ENCODE assay signal across 8 cellular contexts in the genomic region with DNA sequence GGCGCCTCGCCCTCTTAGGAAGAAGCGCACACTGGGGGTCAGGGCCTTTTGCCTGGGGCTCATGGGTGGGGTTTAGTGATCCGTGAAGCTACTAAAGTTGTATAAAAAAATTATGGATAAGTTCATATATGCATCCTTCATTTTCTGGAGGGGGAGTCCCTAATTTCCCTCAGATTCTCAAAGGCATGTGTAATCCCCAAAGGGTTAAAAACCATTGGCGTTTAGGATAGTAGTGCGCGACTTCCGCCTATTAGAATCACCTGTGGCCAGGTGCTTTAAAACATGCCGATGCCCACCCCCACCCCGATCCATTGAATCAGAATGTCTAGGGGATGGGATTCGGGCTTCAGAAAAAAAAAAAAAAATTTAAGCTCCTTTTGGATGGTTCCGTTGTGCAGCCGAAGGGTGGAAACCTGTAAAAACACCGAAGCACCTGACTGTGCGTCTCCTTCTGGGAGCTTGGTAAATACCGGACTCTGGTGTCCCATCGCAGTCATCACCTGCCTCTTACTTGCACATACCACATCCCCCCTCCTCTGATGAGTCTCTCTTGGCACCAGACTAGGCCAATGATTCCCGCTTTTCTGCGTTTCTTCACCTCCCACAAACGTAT. TPM values are rescaled to one million over a fixed set of nuclear protein-coding genes. Genes with fewer than 3 reads are reported as not detected.
DNase-seq lines count a peak whose midpoint lies in the region; ATAC-seq and TF ChIP-seq lines count a peak whose summit lies in the region.

No MANE protein-coding gene starts in this region.

- H3K27me3 Mint-ChIP-seq in activated naive CD4-positive, alpha-beta T cell treated with anti-CD3 and anti-CD28 coated beads, Interleukin-2, amount 10 ng/mL, durations not matched to agents 7 days and 5 days, result no peaks in the 10 kb centered on the region
- H3K27me3 Mint-ChIP-seq in activated T-helper 17 cell treated with anti-CD3 and anti-CD28 coated beads, Interleukin-2, amount 50 U/mL, for 72 hours, result no peaks in the 10 kb centered on the region

- H3K27me3 ChIP-seq in iPS-15b (ENCODE audit: control insufficient read depth, insufficient read depth, low read length), result peaks cover 22% of the 10 kb centered on the region
- no peaks in the 10 kb centered on the region for H3K27me3 ChIP-seq in smooth muscle cell (ENCODE audit: low read depth)

- TF ChIP-seq CTCF in smooth muscle cell (IDR thresholded peaks at IDR 0.05; ENCODE audit: borderline replicate concordance, insufficient read depth, poor library complexity, severe bottlenecking), result no peak

- H3K36me3 ChIP-seq in iPS-15b (ENCODE audit: control insufficient read depth, insufficient read depth, low read length) (no peaks in the 10 kb centered on the region), smooth muscle cell (ENCODE audit: low read depth) (no peaks in the 10 kb centered on the region)

- WGBS in smooth muscle cell (ENCODE audit: low lambda C conversion rate), result 14% methylated on average over 20 of the region's 20 CpGs

- H3F3A ChIP-seq in smooth muscle cell (ENCODE audit: low read depth), result peaks cover 12% of the 10 kb centered on the region

- peak overlapping the region; percentile 91 for H3K4me2 ChIP-seq in smooth muscle cell

- H3K27ac Mint-ChIP-seq in activated naive CD4-positive, alpha-beta T cell treated with anti-CD3 and anti-CD28 coated beads, Interleukin-2, amount 10 ng/mL, durations not matched to agents 7 days and 5 days, result no peak overlapping the region
- peak overlapping the region; percentile 30 for H3K27ac Mint-ChIP-seq in activated T-helper 17 cell treated with anti-CD3 and anti-CD28 coated beads, Interleukin-2, amount 50 U/mL, for 72 hours

- H3K4me3 Mint-ChIP-seq in activated naive CD4-positive, alpha-beta T cell treated with anti-CD3 and anti-CD28 coated beads, Interleukin-2, amount 10 ng/mL, durations not matched to agents 7 days and 5 days, result peak overlapping the region; percentile 76
- peak overlapping the region; percentile 83 for H3K4me3 Mint-ChIP-seq in activated T-helper 17 cell treated with anti-CD3 and anti-CD28 coated beads, Interleukin-2, amount 50 U/mL, for 72 hours

- no peak overlapping the region for H3K27ac ChIP-seq in smooth muscle cell (ENCODE audit: low read depth)

- H3K9me3 ChIP-seq in iPS-15b (ENCODE audit: control insufficient read depth, insufficient read depth, low read length), result no peaks in the 10 kb centered on the region
- no peaks in the 10 kb centered on the region for H3K9me3 ChIP-seq in smooth muscle cell (replicated peaks; ENCODE audit: low read depth)

- no peak for ATAC-seq in activated T-helper 17 cell treated with anti-CD3 and anti-CD28 coated beads, Interleukin-2, amount 50 U/mL, for 72 hours (replicated peaks)
- no peak for ATAC-seq in HG02981 (IDR thresholded peaks at IDR 0.05; ENCODE audit: unreplicated experiment)

- no peaks in the 10 kb centered on the region for H3K79me2 ChIP-seq in smooth muscle cell (ENCODE audit: low read depth)

- H3K9ac ChIP-seq in iPS-15b (ENCODE audit: low read depth, low read length), result peak overlapping the region; percentile 50
- peak overlapping the region; percentile 82 for H3K9ac ChIP-seq in smooth muscle cell (ENCODE audit: low read depth)

- no peaks in the 10 kb centered on the region for H3K9me3 Mint-ChIP-seq in activated naive CD4-positive, alpha-beta T cell treated with anti-CD3 and anti-CD28 coated beads, Interleukin-2, amount 10 ng/mL, durations not matched to agents 7 days and 5 days
- no peaks in the 10 kb centered on the region for H3K9me3 Mint-ChIP-seq in activated T-helper 17 cell treated with anti-CD3 and anti-CD28 coated beads, Interleukin-2, amount 50 U/mL, for 72 hours

- peaks cover 13% of the 10 kb centered on the region for H3K4me1 ChIP-seq in iPS-15b (ENCODE audit: control insufficient read depth, insufficient read depth, low read length)
- H3K4me1 ChIP-seq in smooth muscle cell (ENCODE audit: low read depth), result peaks cover 9% of the 10 kb centered on the region

- peak overlapping the region; percentile 71 for H2AFZ ChIP-seq in smooth muscle cell (ENCODE audit: low read depth)

- H3K36me3 Mint-ChIP-seq in activated naive CD4-positive, alpha-beta T cell treated with anti-CD3 and anti-CD28 coated beads, Interleukin-2, amount 10 ng/mL, durations not matched to agents 7 days and 5 days, result peaks cover 7% of the 10 kb centered on the region
- peaks cover under 1% of the 10 kb centered on the region for H3K36me3 Mint-ChIP-seq in activated T-helper 17 cell treated with anti-CD3 and anti-CD28 coated beads, Interleukin-2, amount 50 U/mL, for 72 hours (ENCODE audit: low read depth)

- CTCF ChIA-PET in activated naive CD4-positive, alpha-beta T cell treated with anti-CD3 and anti-CD28 coated beads, Interleukin-2, amount 10 ng/mL, durations not matched to agents 7 days and 5 days (lab: Charles Lee), result interaction anchor here (0.7 kb wide), 1 partner anchor 789 kb away, joined by 4 read pairs; no protein-coding TSS in a partner anchor

- no peak for DNase-seq in activated naive CD4-positive, alpha-beta T cell treated with anti-CD3 and anti-CD28 coated beads, Interleukin-2, amount 10 ng/mL, durations not matched to agents 7 days and 5 days
- no peak for DNase-seq in activated naive CD4-positive, alpha-beta T cell treated with Interleukin-2 at 50 U/mL for 16 hours
- DNase-seq in smooth muscle cell (lab: John Stamatoyannopoulos, UW; ENCODE audit: unreplicated experiment) (no peak), DMS79 (lab: John Stamatoyannopoulos, UW) (no peak), NCI-H2171 (lab: John Stamatoyannopoulos, UW) (no peak)

- H4K20me1 ChIP-seq in smooth muscle cell (ENCODE audit: low read depth), result no peaks in the 10 kb centered on the region

- H3K4me1 Mint-ChIP-seq in activated naive CD4-positive, alpha-beta T cell treated with anti-CD3 and anti-CD28 coated beads, Interleukin-2, amount 10 ng/mL, durations not matched to agents 7 days and 5 days, result peaks cover 44% of the 10 kb centered on the region
- peaks cover 9% of the 10 kb centered on the region for H3K4me1 Mint-ChIP-seq in activated T-helper 17 cell treated with anti-CD3 and anti-CD28 coated beads, Interleukin-2, amount 50 U/mL, for 72 hours

- H3K4me3 ChIP-seq in iPS-15b (ENCODE audit: low read depth, low read length), result peak overlapping the region; percentile 55
- peak overlapping the region; percentile 94 for H3K4me3 ChIP-seq in smooth muscle cell

RNA-seq across cellular contexts. Expression of gene APH1B, which starts 0.6 kb away (rescaled TPM):
- total RNA-seq in activated T-helper 17 cell treated with anti-CD3 and anti-CD28 coated beads, Interleukin-2, amount 50 U/mL, for 72 hours, result 1 to 10 TPM; 7.8 to 8.7 TPM
- 10.5 and 14.3 TPM in 2 replicates for total RNA-seq in smooth muscle cell
- 9.5 and 15.5 TPM in 2 replicates for polyA plus RNA-seq in smooth muscle cell
